Comparison of ENCODE assay signal across 15 cellular contexts in genomic region chr18:76553715-76554603, GRCh38. TPM values are rescaled to one million over a fixed set of nuclear protein-coding genes. Genes with fewer than 3 reads are reported as not detected.
DNase-seq lines count a peak whose midpoint lies in the region; ATAC-seq and TF ChIP-seq lines count a peak whose summit lies in the region.
"Had no signal": no experiment of that assay in that cellular context is flagged by ENCODE, and none has a peak within 500 bp of the region (broad histone marks: within the 10 kb centered on the region; RNA-seq: fewer than 3 reads in every experiment).

No MANE protein-coding gene starts in this region.

- peak overlapping the region; percentile 17 for H3K27ac ChIP-seq in epithelial cell of prostate
- H3K27ac ChIP-seq in naive thymus-derived CD4-positive, alpha-beta T cell (ENCODE audit: low read depth, low read length) = no peak overlapping the region

- no peak overlapping the region for H3K4me3 ChIP-seq in naive thymus-derived CD4-positive, alpha-beta T cell (ENCODE audit: low read length)

- peaks cover 0 to 3% (median 0%) of the 10 kb centered on the region in 5 donors for H3K36me3 Mint-ChIP-seq in naive thymus-derived CD4-positive, alpha-beta T cell
- H3K36me3 Mint-ChIP-seq in activated CD8-positive, alpha-beta T cell treated with anti-CD3 and anti-CD28 coated beads for 36 hours (ENCODE audit: low read depth) = no peaks in the 10 kb centered on the region

- intact Hi-C loops in naive thymus-derived CD4-positive, alpha-beta T cell (cut with micrococcal nuclease) = no loop called here
- intact Hi-C loops in activated CD8-positive, alpha-beta T cell treated with anti-CD3 and anti-CD28 coated beads for 36 hours (cut with micrococcal nuclease) = no loop called here

- peak; percentile 72 for ATAC-seq in naive thymus-derived CD4-positive, alpha-beta T cell
- no peak for ATAC-seq in GM19395 (IDR thresholded peaks at IDR 0.05; ENCODE audit: unreplicated experiment)
- ATAC-seq in activated CD8-positive, alpha-beta T cell treated with anti-CD3 and anti-CD28 coated beads for 36 hours = no peak
- no peak for ATAC-seq in HG03469 (IDR thresholded peaks at IDR 0.05; ENCODE audit: unreplicated experiment)
- ATAC-seq: activated CD4-positive, CD25-positive, alpha-beta regulatory T cell treated with anti-CD3 and anti-CD28 coated beads, Interleukin-2, amount 50 U/mL, for 24 hours had no signal

- DNase-seq in H4 (ENCODE audit: low spot score) (peak; percentile 61), NOMO-1 treated with DMSO at 0.1 percent for 48 hours (lab: John Stamatoyannopoulos, UW; ENCODE audit: unreplicated experiment) (peak; percentile 96), epithelial cell of prostate (ENCODE audit: low read depth, low spot score) (peak; percentile 31), COLO668 (lab: John Stamatoyannopoulos, UW; ENCODE audit: unreplicated experiment) (no peak)
- DNase-seq in naive thymus-derived CD4-positive, alpha-beta T cell = no peak
- no peak for DNase-seq in activated CD8-positive, alpha-beta T cell treated with anti-CD3 and anti-CD28 coated beads for 36 hours
- DNase-seq: activated gamma-delta T cell; CD4-positive, alpha-beta T cell; left cardiac atrium; nucleus accumbens; SHP77; stimulated activated naive CD4-positive, alpha-beta T cell treated with Interleukin-2 at 50 U/mL for 16 hours had no signal

- POLR2A ChIA-PET in naive thymus-derived CD4-positive, alpha-beta T cell (lab: Charles Lee) = no interaction called here
- POLR2A ChIA-PET in activated CD8-positive, alpha-beta T cell treated with anti-CD3 and anti-CD28 coated beads for 36 hours (lab: Charles Lee) = no interaction called here

- TF ChIP-seq CTCF in activated CD8-positive, alpha-beta T cell treated with anti-CD3 and anti-CD28 coated beads for 36 hours (IDR thresholded peaks at IDR 0.05) = no peak

- H3K36me3 ChIP-seq in naive thymus-derived CD4-positive, alpha-beta T cell (ENCODE audit: control insufficient read depth in 2 of 3, insufficient read depth in 3 of 3, low read length in 3 of 3) = no peaks in the 10 kb centered on the region

- H3K27me3 ChIP-seq in naive thymus-derived CD4-positive, alpha-beta T cell (ENCODE audit: control insufficient read depth in 2 of 2, insufficient read depth in 2 of 2, low read length in 2 of 2) = no peaks in the 10 kb centered on the region

- H3K27me3 Mint-ChIP-seq in naive thymus-derived CD4-positive, alpha-beta T cell = peaks cover 0 to 9% (median 7%) of the 10 kb centered on the region in 5 donors
- peaks cover 6% of the 10 kb centered on the region for H3K27me3 Mint-ChIP-seq in activated CD8-positive, alpha-beta T cell treated with anti-CD3 and anti-CD28 coated beads for 36 hours

- no peak overlapping the region for H3K27ac Mint-ChIP-seq in naive thymus-derived CD4-positive, alpha-beta T cell
- H3K27ac Mint-ChIP-seq in activated CD8-positive, alpha-beta T cell treated with anti-CD3 and anti-CD28 coated beads for 36 hours = no peak overlapping the region
- H3K27ac Mint-ChIP-seq: CD4-positive, alpha-beta T cell had no signal

- H3K4me3 Mint-ChIP-seq in naive thymus-derived CD4-positive, alpha-beta T cell = no peak overlapping the region
- H3K4me3 Mint-ChIP-seq in activated CD8-positive, alpha-beta T cell treated with anti-CD3 and anti-CD28 coated beads for 36 hours = no peak overlapping the region
- H3K4me3 Mint-ChIP-seq: CD4-positive, alpha-beta T cell had no signal

- peaks cover 0 to 2% (median 0%) of the 10 kb centered on the region in 7 donors for H3K4me1 Mint-ChIP-seq in naive thymus-derived CD4-positive, alpha-beta T cell
- H3K4me1 Mint-ChIP-seq in activated CD8-positive, alpha-beta T cell treated with anti-CD3 and anti-CD28 coated beads for 36 hours (ENCODE audit: low read depth) = no peaks in the 10 kb centered on the region

- CTCF ChIA-PET in naive thymus-derived CD4-positive, alpha-beta T cell (lab: Charles Lee) = no interaction called here
- CTCF ChIA-PET in activated CD8-positive, alpha-beta T cell treated with anti-CD3 and anti-CD28 coated beads for 36 hours (lab: Charles Lee) = no interaction called here

- H3K4me1 ChIP-seq in naive thymus-derived CD4-positive, alpha-beta T cell (ENCODE audit: control insufficient read depth in 2 of 2, insufficient read depth in 2 of 2, low read length in 2 of 2) = no peaks in the 10 kb centered on the region

- no peaks in the 10 kb centered on the region for H3K9me3 ChIP-seq in naive thymus-derived CD4-positive, alpha-beta T cell (ENCODE audit: control insufficient read depth in 2 of 3, low read length in 3 of 3)

- H3K9me3 Mint-ChIP-seq in naive thymus-derived CD4-positive, alpha-beta T cell = peaks cover 0 to 3% (median 0%) of the 10 kb centered on the region in 11 donors
- no peaks in the 10 kb centered on the region for H3K9me3 Mint-ChIP-seq in activated CD8-positive, alpha-beta T cell treated with anti-CD3 and anti-CD28 coated beads for 36 hours
- H3K9me3 Mint-ChIP-seq: CD4-positive, alpha-beta T cell had no signal

RNA-seq across cellular contexts. Expression of gene ZNF516, which starts 58.9 kb away (rescaled TPM):
- total RNA-seq in H4 (2014; rRNA removed; shearing (Covaris generic)) = 7.0 and 7.4 TPM in 2 replicates
- 10 to 100 TPM in 4 of 5 experiments, 1 to 10 TPM in 1; 1.9 to 60.4 (median 22.6) TPM for total RNA-seq in naive thymus-derived CD4-positive, alpha-beta T cell
- polyA plus RNA-seq in naive thymus-derived CD4-positive, alpha-beta T cell = 1 to 10 TPM; 3.5 to 5.4 TPM
- 10 to 100 TPM in 1 of 2 experiments, 1 to 10 TPM in 1; 7.0 to 10.5 TPM for total RNA-seq in activated CD8-positive, alpha-beta T cell treated with anti-CD3 and anti-CD28 coated beads for 36 hours

Comparison
In these comparisons a context has a peak if more than half of its experiments do, and no peak if none do; other contexts are left out.
1. DNase-seq: peak in H4 (single experiment), NOMO-1 treated with DMSO at 0.1 percent for 48 hours (single experiment) and epithelial cell of prostate (single experiment); none in naive thymus-derived CD4-positive, alpha-beta T cell (0 of 9), activated CD8-positive, alpha-beta T cell treated with anti-CD3 and anti-CD28 coated beads for 36 hours (single experiment) and COLO668 (single experiment).